ENCODE assay signal across 11 cellular contexts in genomic region chr15:101137312-101137940, GRCh38.
DNase-seq lines count a peak whose midpoint lies in the region; ATAC-seq and TF ChIP-seq lines count a peak whose summit lies in the region.
"Had no signal": no experiment of that assay in that cellular context is flagged by ENCODE, and none has a peak within 500 bp of the region (broad histone marks: within the 10 kb centered on the region; RNA-seq: fewer than 3 reads in every experiment).

No MANE protein-coding gene starts in this region.

- POLR2A ChIA-PET in activated CD4-positive, alpha-beta memory T cell treated with anti-CD3 and anti-CD28 coated beads, Interleukin-2, amount 10 ng/mL, durations not matched to agents 7 days and 5 days (lab: Charles Lee), result no interaction called here

- H3K27ac ChIP-seq in lower lobe of right lung, result no peak overlapping the region
- H3K27ac ChIP-seq: Peyer's patch, prostate gland had no signal

- peaks cover 37% of the 10 kb centered on the region for H3K4me1 Mint-ChIP-seq in activated CD4-positive, alpha-beta memory T cell treated with anti-CD3 and anti-CD28 coated beads, Interleukin-2, amount 10 ng/mL, durations not matched to agents 7 days and 5 days

- peak; percentile 20 to 37 for ATAC-seq in lower lobe of right lung
- ATAC-seq in GM18519 (IDR thresholded peaks at IDR 0.05; ENCODE audit: low FRiP score, unreplicated experiment), result no peak
- no peak for ATAC-seq in GM19035 (IDR thresholded peaks at IDR 0.05; ENCODE audit: unreplicated experiment)

- peaks cover 6% of the 10 kb centered on the region for H3K9me3 Mint-ChIP-seq in activated CD4-positive, alpha-beta memory T cell treated with anti-CD3 and anti-CD28 coated beads, Interleukin-2, amount 10 ng/mL, durations not matched to agents 7 days and 5 days

- intact Hi-C loops in lower lobe of right lung (cut with DNase I), result no loop called here

- CTCF ChIA-PET in activated CD4-positive, alpha-beta memory T cell treated with anti-CD3 and anti-CD28 coated beads, Interleukin-2, amount 10 ng/mL, durations not matched to agents 7 days and 5 days (lab: Charles Lee), result interaction anchor here (1.0 to 1.1 kb wide), 3 partner anchors 9 to 30 kb away, joined by 3 to 4 read pairs (median 3); no protein-coding TSS in a partner anchor

- no peak for TF ChIP-seq CTCF in lower lobe of right lung (IDR thresholded peaks at IDR 0.05)

- DNase-seq in GF-D8 (lab: John Stamatoyannopoulos, UW), result peak; percentile 95
- peak; percentile 52 to 60 for DNase-seq in Kasumi-1 (lab: John Stamatoyannopoulos, UW)
- peak; percentile 51 for DNase-seq in activated CD4-positive, alpha-beta memory T cell treated with anti-CD3 and anti-CD28 coated beads, Interleukin-2, amount 10 ng/mL, durations not matched to agents 7 days and 5 days
- DNase-seq in lower lobe of right lung, result peak; percentile 58
- no peak for DNase-seq in activated T-cell treated with anti-CD3 and anti-CD28 coated beads, Interleukin-2, amount 50 U/mL, for 48 hours
- DNase-seq: DMS79 treated with DMSO at 0.1 percent for 48 hours, NCI-H1105, Peyer's patch had no signal

- peak overlapping the region; percentile 67 for H3K27ac Mint-ChIP-seq in activated CD4-positive, alpha-beta memory T cell treated with anti-CD3 and anti-CD28 coated beads, Interleukin-2, amount 10 ng/mL, durations not matched to agents 7 days and 5 days

- H3K27me3 ChIP-seq in lower lobe of right lung (ENCODE audit: low read depth), result no peaks in the 10 kb centered on the region
- H3K27me3 ChIP-seq: Peyer's patch had no signal

- H3K4me3 Mint-ChIP-seq in activated CD4-positive, alpha-beta memory T cell treated with anti-CD3 and anti-CD28 coated beads, Interleukin-2, amount 10 ng/mL, durations not matched to agents 7 days and 5 days, result no peak overlapping the region

- H3K36me3 ChIP-seq in lower lobe of right lung, result no peaks in the 10 kb centered on the region
- H3K36me3 ChIP-seq: Peyer's patch, prostate gland had no signal

- H3K4me1 ChIP-seq in lower lobe of right lung, result peaks cover 9% of the 10 kb centered on the region
- H3K4me1 ChIP-seq: prostate gland had no signal

- no peaks in the 10 kb centered on the region for H3K27me3 Mint-ChIP-seq in activated CD4-positive, alpha-beta memory T cell treated with anti-CD3 and anti-CD28 coated beads, Interleukin-2, amount 10 ng/mL, durations not matched to agents 7 days and 5 days

- H3K36me3 Mint-ChIP-seq in activated CD4-positive, alpha-beta memory T cell treated with anti-CD3 and anti-CD28 coated beads, Interleukin-2, amount 10 ng/mL, durations not matched to agents 7 days and 5 days (ENCODE audit: low read depth), result peaks cover 10% of the 10 kb centered on the region

- no peaks in the 10 kb centered on the region for H3K9me3 ChIP-seq in lower lobe of right lung
- H3K9me3 ChIP-seq: Peyer's patch, prostate gland had no signal

- H3K4me3 ChIP-seq in lower lobe of right lung, result no peak overlapping the region
- H3K4me3 ChIP-seq: Peyer's patch, prostate gland had no signal

Comparison
In these comparisons a context has a peak if more than half of its experiments do, and no peak if none do; other contexts are left out.
1. DNase-seq: peak in GF-D8 (single experiment), Kasumi-1 (2 of 2), activated CD4-positive, alpha-beta memory T cell treated with anti-CD3 and anti-CD28 coated beads, Interleukin-2, amount 10 ng/mL, durations not matched to agents 7 days and 5 days (single experiment) and lower lobe of right lung (single experiment); none in activated T-cell treated with anti-CD3 and anti-CD28 coated beads, Interleukin-2, amount 50 U/mL, for 48 hours (0 of 2).
2. ATAC-seq: peak in lower lobe of right lung (2 of 2); none in GM18519 (single experiment) and GM19035 (single experiment).